In genomic region chr6:73042892-73043291, GRCh38 we compare ENCODE assay signal across 18 cellular contexts.
DNase-seq lines count a peak whose midpoint lies in the region; ATAC-seq, FAIRE-seq and TF ChIP-seq lines count a peak whose summit lies in the region.
"Had no signal": no experiment of that assay in that cellular context is flagged by ENCODE, and none has a peak within 500 bp of the region (broad histone marks: within the 10 kb centered on the region; RNA-seq: fewer than 3 reads in every experiment).

No MANE protein-coding gene starts in this region.

- no peak overlapping the region for H3K9ac ChIP-seq in H1 (replicated peaks in 1 of 4; ENCODE audit: extremely low read depth in 1 of 4, low read depth in 3 of 4, low read length in 3 of 4)

- H2BK120ac ChIP-seq in H1 (replicated peaks; ENCODE audit: low read depth, low read length), result no peak overlapping the region

- no peak overlapping the region for H3K56ac ChIP-seq in H1 (replicated peaks; ENCODE audit: insufficient read length, low read depth, low read length)

- peaks cover 9% of the 10 kb centered on the region for H3K9me3 Mint-ChIP-seq in progenitor cell of endocrine pancreas (ENCODE audit: low read depth)

- FAIRE-seq in A549 (lab: Jason Lieb, UNC) (no peak), H1 (lab: Jason Lieb, UNC) (no peak)
- FAIRE-seq: A204.1, GM12892, HTR-8/SVneo had no signal

- H3K36me3 Mint-ChIP-seq in progenitor cell of endocrine pancreas (ENCODE audit: insufficient read depth), result no peaks in the 10 kb centered on the region
- H3K36me3 Mint-ChIP-seq: CD14-positive monocyte had no signal

- ATAC-seq in A549, result no peak
- ATAC-seq in omental fat pad (ENCODE audit: low FRiP score), result no peak

- POLR2A ChIA-PET in A549 (lab: Yijun Ruan, JAX), result interaction anchor here (0.6 kb wide), 1 partner anchor 45 kb away, joined by 4 read pairs; no protein-coding TSS in a partner anchor
- POLR2A ChIA-PET in H1 (lab: Charles Lee; ENCODE audit: partially characterized antibody), result no interaction called here

- no peak overlapping the region for H3K23ac ChIP-seq in H1 (ENCODE audit: insufficient read length)

- H3K79me1 ChIP-seq in H1 (ENCODE audit: low read depth, low read length), result no peaks in the 10 kb centered on the region

- peaks cover 9% of the 10 kb centered on the region; the same call in 1 of the 3 replicates for H3K9me3 ChIP-seq in A549
- no peaks in the 10 kb centered on the region for H3K9me3 ChIP-seq in H1 (ENCODE audit: insufficient read depth in 2 of 2, low read depth in 1 of 2, low read length in 1 of 2)
- H3K9me3 ChIP-seq: Caco-2 had no signal

- H3K4me1 Mint-ChIP-seq in progenitor cell of endocrine pancreas (ENCODE audit: low read depth), result no peaks in the 10 kb centered on the region
- H3K4me1 Mint-ChIP-seq: CD14-positive monocyte; CD8-positive, alpha-beta memory T cell had no signal

- H3K18ac ChIP-seq in H1 (ENCODE audit: extremely low read depth, low read length), result no peak overlapping the region

- CTCF ChIA-PET in A549 (lab: Yijun Ruan, JAX), result no interaction called here
- CTCF ChIA-PET in H1 (lab: Charles Lee; ENCODE audit: partially characterized antibody), result no interaction called here

- no peaks in the 10 kb centered on the region for H3K27me3 Mint-ChIP-seq in progenitor cell of endocrine pancreas

- H3K4me3 Mint-ChIP-seq in progenitor cell of endocrine pancreas (ENCODE audit: low read depth), result no peak overlapping the region
- H3K4me3 Mint-ChIP-seq: CD14-positive monocyte; CD8-positive, alpha-beta memory T cell; HFFc6 had no signal

- H3K79me2 ChIP-seq in H1 (ENCODE audit: control insufficient read depth in 1 of 2, insufficient read depth in 2 of 2, low read length in 2 of 2), result no peaks in the 10 kb centered on the region

- no peak overlapping the region for H2AFZ ChIP-seq in H1 (ENCODE audit: low read length)

- H3K14ac ChIP-seq in H1 (ENCODE audit: insufficient read length), result no peak overlapping the region

- H3K4me2 ChIP-seq in A549 (no peak overlapping the region), H1 (ENCODE audit: insufficient read depth in 1 of 2, low read depth in 2 of 2, low read length in 2 of 2) (no peak overlapping the region)

- no peak overlapping the region for H3K27ac ChIP-seq in A549
- no peak overlapping the region for H3K27ac ChIP-seq in H1 (ENCODE audit: low read depth, low read length)

- no peaks in the 10 kb centered on the region for H3K27me3 ChIP-seq in H1 (replicated peaks in 1 of 4; ENCODE audit: control insufficient read depth in 3 of 4, extremely low read depth in 1 of 4, insufficient read depth in 3 of 4, low read length in 3 of 4)

- WGBS in A549 (ENCODE audit: missing lambda C conversion rate), result 88% methylated on average over 1 of the region's 1 CpG
- WGBS in H1 (ENCODE audit: extremely low coverage in 1 of 2, insufficient coverage in 1 of 2, insufficient read length in 1 of 2, insufficient replicate concordance in 2 of 2, low coverage in 1 of 2, low lambda C conversion rate in 2 of 2, missing lambda C conversion rate in 1 of 2), 2 experiments, result 82% methylated on average over 1 of the region's 1 CpG; no CpG with 5 or more reads in 1 of the 2 experiments

- DNase-seq in A549 (ENCODE audit: low read depth in 1 of 2, low spot score in 1 of 2) (no peak), H1 (ENCODE audit: low read depth in 1 of 2, low spot score in 2 of 2) (no peak), renal cortical epithelial cell (ENCODE audit: low read depth) (peak; percentile 18), progenitor cell of endocrine pancreas (ENCODE audit: low spot score, unreplicated experiment) (no peak), GOT3 (lab: John Stamatoyannopoulos, UW) (no peak), omental fat pad (ENCODE audit: low spot score) (no peak)
- no peak for DNase-seq in central memory CD4-positive, alpha-beta T cell
- DNase-seq: Caco-2; CD8-positive, alpha-beta memory T cell; DND-41; GDM1; HCEC 1CT; HFFc6 had no signal

- H4K5ac ChIP-seq in H1 (ENCODE audit: insufficient read length, low read depth, low read length), result no peak overlapping the region

- no peak for TF ChIP-seq CTCF in A549 (IDR thresholded peaks at IDR 0.05)
- TF ChIP-seq CTCF in H1 (IDR thresholded peaks at IDR 0.05; ENCODE audit: control extremely low read depth in 1 of 3, insufficient read depth in 1 of 3, low read depth in 1 of 3, low read length in 3 of 3), result no peak
- TF ChIP-seq CTCF in progenitor cell of endocrine pancreas (IDR thresholded peaks at IDR 0.05; ENCODE audit: unreplicated experiment), result no peak
- TF ChIP-seq CTCF in omental fat pad (IDR thresholded peaks at IDR 0.05), result no peak

- no peak for TF ChIP-seq POLR2A in A549 (IDR thresholded peaks at IDR 0.05; ENCODE audit: low read length)
- no peak for TF ChIP-seq POLR2A in H1 (IDR thresholded peaks at IDR 0.05; ENCODE audit: control extremely low read depth in 1 of 2, low read depth in 2 of 2, low read length in 2 of 2)

- no peaks in the 10 kb centered on the region; a peak in 1 of 8 replicates for H3K36me3 ChIP-seq in H1 (ENCODE audit: control insufficient read depth in 2 of 4, insufficient read depth in 4 of 4, low read length in 3 of 4)

- no peak overlapping the region for H4K8ac ChIP-seq in H1 (ENCODE audit: extremely low read depth, insufficient read depth, low read length)

- no peaks in the 10 kb centered on the region for H3K23me2 ChIP-seq in H1 (ENCODE audit: low read depth, low read length)

- H3K4ac ChIP-seq in H1 (replicated peaks; ENCODE audit: insufficient read length, low read depth, low read length), result no peak overlapping the region

- H3K4me1 ChIP-seq in A549, result peaks cover 12% of the 10 kb centered on the region; the same call in 2 of the 3 replicates
- no peaks in the 10 kb centered on the region for H3K4me1 ChIP-seq in H1 (replicated peaks in 1 of 4; ENCODE audit: control insufficient read depth in 3 of 4, insufficient read depth in 4 of 4, low read length in 3 of 4)
- H3K4me1 ChIP-seq: Caco-2 had no signal

- TF ChIP-seq EP300 in A549 (IDR thresholded peaks at IDR 0.05) (no peak), Ishikawa (IDR thresholded peaks at IDR 0.05; ENCODE audit: borderline replicate concordance) (no peak), H1 (IDR thresholded peaks at IDR 0.05; ENCODE audit: borderline replicate concordance in 1 of 2, low read depth in 2 of 2, low read length in 2 of 2) (no peak)

- H3K4me3 ChIP-seq in A549 (no peak overlapping the region), H1 (ENCODE audit: extremely low read depth in 1 of 4, insufficient read depth in 2 of 4, low read depth in 3 of 4, low read length in 4 of 4) (no peak overlapping the region)

- H4K91ac ChIP-seq in H1 (replicated peaks; ENCODE audit: insufficient read length, low read length), result no peak overlapping the region

- H4K20me1 ChIP-seq in H1 (replicated peaks in 1 of 2; ENCODE audit: control insufficient read depth in 1 of 2, insufficient read depth in 2 of 2, low read length in 2 of 2), result no peaks in the 10 kb centered on the region

- H3K27ac Mint-ChIP-seq in progenitor cell of endocrine pancreas, result no peak overlapping the region
- H3K27ac Mint-ChIP-seq: CD14-positive monocyte; CD8-positive, alpha-beta memory T cell; HFFc6 had no signal

- no peak overlapping the region for H2BK20ac ChIP-seq in H1 (ENCODE audit: low read length)

- H2AK5ac ChIP-seq in H1 (ENCODE audit: low read depth, low read length), result no peak overlapping the region

- TF ChIP-seq RAD21 in A549 (conservative IDR thresholded peaks at IDR 0.05 in 1 of 2, IDR thresholded peaks at IDR 0.05 in 1 of 2), result no peak
- TF ChIP-seq RAD21 in Ishikawa (IDR thresholded peaks at IDR 0.05; ENCODE audit: low read depth), result no peak
- TF ChIP-seq RAD21 in H1 (IDR thresholded peaks at IDR 0.05 in 1 of 2, conservative IDR thresholded peaks at IDR 0.05 in 1 of 2; ENCODE audit: low read depth in 2 of 2, low read length in 2 of 2), result no peak

- H2BK12ac ChIP-seq in H1 (ENCODE audit: low read depth, low read length), result no peak overlapping the region

- H2BK5ac ChIP-seq in H1 (ENCODE audit: low read depth, low read length), result no peak overlapping the region

- no peak overlapping the region for H2BK15ac ChIP-seq in H1 (ENCODE audit: low read length)

TF ChIP-seq in A549, 52 proteins besides CTCF, POLR2A, EP300 and RAD21:
- peak; percentile 66 to 77; a peak in 3 of 4 replicates for TF ChIP-seq CEBPB (IDR thresholded peaks at IDR 0.05)
- TF ChIP-seq, protein P1, sequence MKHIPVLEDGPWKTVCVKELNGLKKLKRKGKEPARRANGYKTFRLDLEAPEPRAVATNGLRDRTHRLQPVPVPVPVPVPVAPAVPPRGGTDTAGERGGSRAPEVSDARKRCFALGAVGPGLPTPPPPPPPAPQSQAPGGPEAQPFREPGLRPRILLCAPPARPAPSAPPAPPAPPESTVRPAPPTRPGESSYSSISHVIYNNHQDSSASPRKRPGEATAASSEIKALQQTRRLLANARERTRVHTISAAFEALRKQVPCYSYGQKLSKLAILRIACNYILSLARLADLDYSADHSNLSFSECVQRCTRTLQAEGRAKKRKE (CRISPR knock-in tag; IDR thresholded peaks at IDR 0.05; ENCODE audit: low read depth), result no peak

TF ChIP-seq in Ishikawa, 13 proteins besides CTCF, POLR2A, EP300 and RAD21:
- no peak for TF ChIP-seq NFIC (IDR thresholded peaks at IDR 0.05)
- TF ChIP-seq CEBPB (IDR thresholded peaks at IDR 0.05), result peak; percentile 76
- no peak for TF ChIP-seq TCF12 (IDR thresholded peaks at IDR 0.05; ENCODE audit: low read depth)
- TF ChIP-seq, protein P2, sequence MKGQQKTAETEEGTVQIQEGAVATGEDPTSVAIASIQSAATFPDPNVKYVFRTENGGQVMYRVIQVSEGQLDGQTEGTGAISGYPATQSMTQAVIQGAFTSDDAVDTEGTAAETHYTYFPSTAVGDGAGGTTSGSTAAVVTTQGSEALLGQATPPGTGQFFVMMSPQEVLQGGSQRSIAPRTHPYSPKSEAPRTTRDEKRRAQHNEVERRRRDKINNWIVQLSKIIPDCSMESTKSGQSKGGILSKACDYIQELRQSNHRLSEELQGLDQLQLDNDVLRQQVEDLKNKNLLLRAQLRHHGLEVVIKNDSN (IDR thresholded peaks at IDR 0.05), result no peak

TF ChIP-seq in H1, 55 proteins besides CTCF, POLR2A, EP300 and RAD21:
- TF ChIP-seq CEBPB (IDR thresholded peaks at IDR 0.05; ENCODE audit: low read depth, low read length) (peak; percentile 96), TCF12 (IDR thresholded peaks at IDR 0.05; ENCODE audit: low read depth, low read length) (no peak)

Comparison
In these comparisons a context has a peak if more than half of its experiments do, and no peak if none do; other contexts are left out.
1. Of the 18 proteins assayed by ChIP-seq in both H1 and A549: peak only in H1: none; only in A549: none; in both: CEBPB; in neither: 17.